ENCODE assay signal across 20 cellular contexts in the genomic region with DNA sequence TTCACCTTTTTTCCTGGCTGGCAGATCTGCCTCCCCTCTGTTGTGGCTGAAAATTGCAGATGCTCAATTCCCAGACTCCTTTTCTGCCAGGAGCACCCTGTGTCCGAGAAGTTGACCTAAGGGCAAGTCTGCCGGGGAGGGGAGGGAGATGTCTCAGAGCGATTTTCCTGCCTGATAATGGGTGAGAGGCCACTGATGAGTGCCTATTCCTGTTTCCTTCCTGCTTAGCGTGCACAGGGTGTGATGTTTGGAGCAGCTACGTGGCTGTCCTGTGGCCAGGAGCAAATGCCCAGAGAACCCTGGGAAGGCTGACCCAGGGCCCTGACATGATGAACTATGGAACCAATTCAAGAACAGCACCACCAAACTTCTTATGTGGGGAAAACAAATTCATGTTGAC. TPM values are rescaled to one million over a fixed set of nuclear protein-coding genes. Genes with fewer than 3 reads are reported as not detected.
A peak's percentile ranks its signal among the peaks of the same experiment; 100 is the strongest.
DNase-seq lines count a peak whose midpoint lies in the region; ATAC-seq, FAIRE-seq and TF ChIP-seq lines count a peak whose summit lies in the region.
"Had no signal": no experiment of that assay in that cellular context is flagged by ENCODE, and none has a peak within 500 bp of the region (broad histone marks: within the 10 kb centered on the region; RNA-seq: fewer than 3 reads in every experiment).

No MANE protein-coding gene starts in this region.

- CTCF ChIA-PET in Panc1 (lab: Charles Lee), result no interaction called here

- H3K4me2 ChIP-seq in smooth muscle cell, result no peak overlapping the region

- H3K36me3 Mint-ChIP-seq in glutamatergic neuron (ENCODE audit: unreplicated experiment), result no peaks in the 10 kb centered on the region
- H3K36me3 Mint-ChIP-seq: activated CD4-positive, alpha-beta memory T cell treated with anti-CD3 and anti-CD28 coated beads for 36 hours had no signal

- H3K27ac Mint-ChIP-seq in glutamatergic neuron (ENCODE audit: unreplicated experiment), result peak overlapping the region; percentile 68
- H3K27ac Mint-ChIP-seq: activated B cell treated with CpG ODN at 0.5 μM for 24 hours; activated CD4-positive, alpha-beta memory T cell treated with anti-CD3 and anti-CD28 coated beads for 36 hours had no signal

- H3K9me3 ChIP-seq in Panc1 (ENCODE audit: control insufficient read depth, insufficient read depth, low read depth, low read length) (no peaks in the 10 kb centered on the region), smooth muscle cell (replicated peaks; ENCODE audit: low read depth) (no peaks in the 10 kb centered on the region)
- H3K9me3 ChIP-seq: BE2C, gastrocnemius medialis, upper lobe of right lung had no signal

- H3K4me3 ChIP-seq in Panc1 (ENCODE audit: low read depth in 2 of 2, low read length in 2 of 2) (no peak overlapping the region), smooth muscle cell (no peak overlapping the region)
- H3K4me3 ChIP-seq: dorsolateral prefrontal cortex, gastrocnemius medialis, upper lobe of right lung had no signal

- peaks cover 2% of the 10 kb centered on the region for H3K27me3 Mint-ChIP-seq in glutamatergic neuron (ENCODE audit: unreplicated experiment)

- TF ChIP-seq CTCF in Panc1 (IDR thresholded peaks at IDR 0.05) (no peak), glutamatergic neuron (IDR thresholded peaks at IDR 0.05; ENCODE audit: partially characterized antibody, unreplicated experiment) (no peak), smooth muscle cell (IDR thresholded peaks at IDR 0.05; ENCODE audit: borderline replicate concordance, insufficient read depth, poor library complexity, severe bottlenecking) (no peak)

- H3K79me2 ChIP-seq in smooth muscle cell (ENCODE audit: low read depth), result no peaks in the 10 kb centered on the region

- no peaks in the 10 kb centered on the region for H4K20me1 ChIP-seq in smooth muscle cell (ENCODE audit: low read depth)

- no peak for FAIRE-seq in urothelium cell line (lab: Jason Lieb, UNC)

- H3K9ac ChIP-seq in smooth muscle cell (ENCODE audit: low read depth), result no peak overlapping the region

- no TSS peak for BruUV-seq in Panc1 (replicated peaks; lab: Mats Ljungman, UMichigan)

- H2AFZ ChIP-seq in smooth muscle cell (ENCODE audit: low read depth), result peak overlapping the region; percentile 2

- DNase-seq in Right ventricle myocardium superior (no peak), cardiac septum (ENCODE audit: low spot score) (no peak), Panc1 (ENCODE audit: low read depth, low spot score) (no peak), glutamatergic neuron (no peak), smooth muscle cell (lab: John Stamatoyannopoulos, UW; ENCODE audit: unreplicated experiment) (no peak), urothelium cell line (ENCODE audit: low spot score) (no peak), NCI-H82 (lab: John Stamatoyannopoulos, UW) (no peak)
- DNase-seq: activated B cell treated with CpG ODN at 0.5 μM for 24 hours; activated CD4-positive, alpha-beta memory T cell treated with anti-CD3 and anti-CD28 coated beads for 36 hours; activated naive CD4-positive, alpha-beta T cell; amniotic stem cell; BE2C; caudate nucleus; dorsolateral prefrontal cortex; erythroblast; gastrocnemius medialis; NCI-H1436; T-helper 2 cell; upper lobe of right lung had no signal

- 48% methylated on average over 5 of the region's 5 CpGs for WGBS in smooth muscle cell (ENCODE audit: low lambda C conversion rate)

- POLR2A ChIA-PET in Panc1 (lab: Charles Lee), result no interaction called here

- in situ Hi-C loops in Panc1 (cut with HindIII; ENCODE audit: low pct_unique_long_range_greater_than_20kb, low sequenced_read_pairs), result no loop called here

- ATAC-seq in Right ventricle myocardium superior (ENCODE audit: poor library complexity) (peak; percentile 39), Panc1 (no peak), HG03378 (IDR thresholded peaks at IDR 0.05; ENCODE audit: unreplicated experiment) (no peak)
- ATAC-seq: gastrocnemius medialis, upper lobe of right lung had no signal

- peaks cover 2% of the 10 kb centered on the region; the same call in 1 of the 2 replicates for H3K4me1 ChIP-seq in Panc1 (ENCODE audit: control insufficient read depth, insufficient read depth, low read length)
- no peaks in the 10 kb centered on the region for H3K4me1 ChIP-seq in smooth muscle cell (ENCODE audit: low read depth)
- H3K4me1 ChIP-seq: upper lobe of right lung had no signal

- H3K27ac ChIP-seq in Panc1 (ENCODE audit: low read length) (peak overlapping the region; percentile 40; the same call in 1 of the 2 replicates), smooth muscle cell (ENCODE audit: low read depth) (peak overlapping the region; percentile 42)
- H3K27ac ChIP-seq: dorsolateral prefrontal cortex, upper lobe of right lung had no signal

- H3K4me3 Mint-ChIP-seq in glutamatergic neuron (ENCODE audit: unreplicated experiment), result no peak overlapping the region
- H3K4me3 Mint-ChIP-seq: activated B cell treated with CpG ODN at 0.5 μM for 24 hours; activated CD4-positive, alpha-beta memory T cell treated with anti-CD3 and anti-CD28 coated beads for 36 hours had no signal

- intact Hi-C loops in Right ventricle myocardium superior (cut with DNase I) (no loop called here), cardiac septum (cut with DNase I) (no loop called here), Panc1 (cut with micrococcal nuclease; ENCODE audit: unreplicated experiment) (no loop called here)

- H3K36me3 ChIP-seq in Panc1 (ENCODE audit: control insufficient read depth, insufficient read depth, low read length) (no peaks in the 10 kb centered on the region), smooth muscle cell (ENCODE audit: low read depth) (no peaks in the 10 kb centered on the region)
- H3K36me3 ChIP-seq: BE2C, gastrocnemius medialis, upper lobe of right lung had no signal

- peaks cover 1% of the 10 kb centered on the region for H3K9me3 Mint-ChIP-seq in glutamatergic neuron (ENCODE audit: unreplicated experiment)
- H3K9me3 Mint-ChIP-seq: activated B cell treated with CpG ODN at 0.5 μM for 24 hours; activated CD4-positive, alpha-beta memory T cell treated with anti-CD3 and anti-CD28 coated beads for 36 hours had no signal

- no peaks in the 10 kb centered on the region for H3K27me3 ChIP-seq in Panc1 (ENCODE audit: control insufficient read depth, insufficient read depth, low read length)
- no peaks in the 10 kb centered on the region for H3K27me3 ChIP-seq in smooth muscle cell (ENCODE audit: low read depth)
- H3K27me3 ChIP-seq: BE2C, dorsolateral prefrontal cortex, gastrocnemius medialis, upper lobe of right lung had no signal

- no peaks in the 10 kb centered on the region for H3F3A ChIP-seq in smooth muscle cell (ENCODE audit: low read depth)

- peaks cover 16% of the 10 kb centered on the region for H3K4me1 Mint-ChIP-seq in glutamatergic neuron (ENCODE audit: low read depth, unreplicated experiment)

RNA-seq across cellular contexts. Expression of a gene that starts 22.5 kb away (rescaled TPM):
- 6.2 TPM for total RNA-seq in Right ventricle myocardium superior
- total RNA-seq in cardiac septum, result 9.8 TPM
- 71.9 TPM for total RNA-seq in Panc1 (2021; ENCODE audit: unreplicated experiment)
- polyA plus RNA-seq in Panc1 (2012; ENCODE audit: insufficient read length), result 51.6 TPM
- total RNA-seq in glutamatergic neuron (ENCODE audit: unreplicated experiment), result 269 TPM
- total RNA-seq in smooth muscle cell, result 109 and 118 TPM in 2 replicates
- polyA plus RNA-seq in smooth muscle cell, result 91.6 and 91.9 TPM in 2 replicates
